Comparison of ENCODE assay signal across 1 cellular context in the genomic region with DNA sequence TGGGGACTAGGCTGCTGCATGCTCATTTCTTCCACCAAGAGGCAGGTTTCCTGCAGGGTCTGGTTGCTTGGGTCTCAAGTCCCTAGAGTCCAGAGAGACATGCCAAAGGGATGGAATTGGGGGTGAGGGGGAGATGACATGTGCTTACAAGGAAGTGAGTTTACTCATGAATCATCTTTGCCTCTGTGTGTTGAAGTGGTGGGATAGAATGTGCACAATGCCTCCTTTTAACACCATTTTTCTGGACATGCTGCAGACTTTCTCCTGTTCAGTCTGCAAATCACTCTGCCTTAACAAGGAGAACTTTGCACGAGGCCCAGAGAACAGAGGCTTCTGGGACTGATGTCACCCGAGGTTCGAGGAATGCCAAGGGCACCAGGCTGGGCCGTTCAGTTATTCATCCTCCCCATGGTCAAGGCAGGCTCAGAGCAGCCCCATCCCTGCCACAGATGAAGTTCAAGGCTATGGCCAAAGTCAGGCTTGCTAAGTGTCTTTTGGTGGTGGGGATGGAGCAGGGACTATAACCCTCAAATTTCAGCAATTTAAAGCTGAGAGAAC.
TF ChIP-seq lines count a peak whose summit lies in the region.

No MANE protein-coding gene starts in this region.

TF ChIP-seq in A549, 52 proteins besides CTCF, POLR2A, EP300 and RAD21 (continued from another document):
- TF ChIP-seq ZNF302 (CRISPR knock-in tag; IDR thresholded peaks at IDR 0.05) (no peak; the same call in 1 of the 2 replicates), SMC3 (IDR thresholded peaks at IDR 0.05) (peak; percentile 4; the same call in 1 of the 3 replicates), NFE2L2 (conservative IDR thresholded peaks at IDR 0.05; ENCODE audit: low read length) (no peak), TFCP2L1 (CRISPR knock-in tag; IDR thresholded peaks at IDR 0.05) (no peak; the same call in 1 of the 2 replicates), FOSL2 (IDR thresholded peaks at IDR 0.05) (no peak), FOSL2 (CRISPR knock-in tag; IDR thresholded peaks at IDR 0.05) (peak; percentile 46), HOXB13 (CRISPR knock-in tag; IDR thresholded peaks at IDR 0.05; ENCODE audit: low read depth) (peak; percentile 89), HOXA7 (CRISPR knock-in tag; IDR thresholded peaks at IDR 0.05) (peak; percentile 68), FOXS1 (CRISPR knock-in tag; IDR thresholded peaks at IDR 0.05) (0 out of 2 replicates have a peak, but pooled peaks have one; percentile 32), HOXB5 (CRISPR knock-in tag; IDR thresholded peaks at IDR 0.05) (peak; percentile 79), HEYL (CRISPR knock-in tag; IDR thresholded peaks at IDR 0.05) (peak; percentile 36; the same call in 1 of the 2 replicates), FOSB (CRISPR knock-in tag; IDR thresholded peaks at IDR 0.05) (no peak; the same call in none of the 2 replicates), RNF2 (IDR thresholded peaks at IDR 0.05; ENCODE audit: borderline replicate concordance, low read depth) (no peak), RARB (CRISPR knock-in tag; IDR thresholded peaks at IDR 0.05) (0 out of 2 replicates have a peak, but pooled peaks have one; percentile 33), ZSCAN20 (CRISPR knock-in tag; IDR thresholded peaks at IDR 0.05) (0 out of 2 replicates have a peak, but pooled peaks have one; percentile 8)
- TF ChIP-seq, protein P1, sequence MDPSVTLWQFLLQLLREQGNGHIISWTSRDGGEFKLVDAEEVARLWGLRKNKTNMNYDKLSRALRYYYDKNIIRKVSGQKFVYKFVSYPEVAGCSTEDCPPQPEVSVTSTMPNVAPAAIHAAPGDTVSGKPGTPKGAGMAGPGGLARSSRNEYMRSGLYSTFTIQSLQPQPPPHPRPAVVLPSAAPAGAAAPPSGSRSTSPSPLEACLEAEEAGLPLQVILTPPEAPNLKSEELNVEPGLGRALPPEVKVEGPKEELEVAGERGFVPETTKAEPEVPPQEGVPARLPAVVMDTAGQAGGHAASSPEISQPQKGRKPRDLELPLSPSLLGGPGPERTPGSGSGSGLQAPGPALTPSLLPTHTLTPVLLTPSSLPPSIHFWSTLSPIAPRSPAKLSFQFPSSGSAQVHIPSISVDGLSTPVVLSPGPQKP (IDR thresholded peaks at IDR 0.05; ENCODE audit: low read depth, low read length) = no peak
- TF ChIP-seq, protein P2, sequence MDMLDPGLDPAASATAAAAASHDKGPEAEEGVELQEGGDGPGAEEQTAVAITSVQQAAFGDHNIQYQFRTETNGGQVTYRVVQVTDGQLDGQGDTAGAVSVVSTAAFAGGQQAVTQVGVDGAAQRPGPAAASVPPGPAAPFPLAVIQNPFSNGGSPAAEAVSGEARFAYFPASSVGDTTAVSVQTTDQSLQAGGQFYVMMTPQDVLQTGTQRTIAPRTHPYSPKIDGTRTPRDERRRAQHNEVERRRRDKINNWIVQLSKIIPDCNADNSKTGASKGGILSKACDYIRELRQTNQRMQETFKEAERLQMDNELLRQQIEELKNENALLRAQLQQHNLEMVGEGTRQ (IDR thresholded peaks at IDR 0.05) = no peak
- TF ChIP-seq, protein P3, sequence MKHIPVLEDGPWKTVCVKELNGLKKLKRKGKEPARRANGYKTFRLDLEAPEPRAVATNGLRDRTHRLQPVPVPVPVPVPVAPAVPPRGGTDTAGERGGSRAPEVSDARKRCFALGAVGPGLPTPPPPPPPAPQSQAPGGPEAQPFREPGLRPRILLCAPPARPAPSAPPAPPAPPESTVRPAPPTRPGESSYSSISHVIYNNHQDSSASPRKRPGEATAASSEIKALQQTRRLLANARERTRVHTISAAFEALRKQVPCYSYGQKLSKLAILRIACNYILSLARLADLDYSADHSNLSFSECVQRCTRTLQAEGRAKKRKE (CRISPR knock-in tag; IDR thresholded peaks at IDR 0.05; ENCODE audit: low read depth) = peak; percentile 88
- TF ChIP-seq, protein P4, sequence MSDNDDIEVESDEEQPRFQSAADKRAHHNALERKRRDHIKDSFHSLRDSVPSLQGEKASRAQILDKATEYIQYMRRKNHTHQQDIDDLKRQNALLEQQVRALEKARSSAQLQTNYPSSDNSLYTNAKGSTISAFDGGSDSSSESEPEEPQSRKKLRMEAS (IDR thresholded peaks at IDR 0.05) = peak; percentile 50
- TF ChIP-seq, protein P5, sequence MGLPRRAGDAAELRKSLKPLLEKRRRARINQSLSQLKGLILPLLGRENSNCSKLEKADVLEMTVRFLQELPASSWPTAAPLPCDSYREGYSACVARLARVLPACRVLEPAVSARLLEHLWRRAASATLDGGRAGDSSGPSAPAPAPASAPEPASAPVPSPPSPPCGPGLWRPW (IDR thresholded peaks at IDR 0.05) = no peak
